In genomic region chr12:110316861-110317260, GRCh38 we compare ENCODE assay signal across 9 cellular contexts. TPM values are rescaled to one million over a fixed set of nuclear protein-coding genes. Genes with fewer than 3 reads are reported as not detected.
A peak's percentile ranks its signal among the peaks of the same experiment; 100 is the strongest.
DNase-seq lines count a peak whose midpoint lies in the region; ATAC-seq lines count a peak whose summit lies in the region.
"Had no signal": no experiment of that assay in that cellular context is flagged by ENCODE, and none has a peak within 500 bp of the region (broad histone marks: within the 10 kb centered on the region; RNA-seq: fewer than 3 reads in every experiment).

No MANE protein-coding gene starts in this region.

- no peaks in the 10 kb centered on the region for H3K9me3 Mint-ChIP-seq in activated T-helper 1 cell treated with anti-CD3 and anti-CD28 coated beads, Interleukin-12 subunit alpha, Interleukin-12 subunit beta, Interleukin-2, Interleukin-4 antibody, amounts not matched to agents 30 ng/mL and 10 ng/mL and 1 ng/mL, durations not matched to agents 14 hours and 24 hours and 36 hours

- peak overlapping the region; percentile 14 for H3K27ac Mint-ChIP-seq in activated T-helper 1 cell treated with anti-CD3 and anti-CD28 coated beads, Interleukin-12 subunit alpha, Interleukin-12 subunit beta, Interleukin-2, Interleukin-4 antibody, amounts not matched to agents 30 ng/mL and 10 ng/mL and 1 ng/mL, durations not matched to agents 14 hours and 24 hours and 36 hours

- intact Hi-C loops in activated T-helper 1 cell treated with anti-CD3 and anti-CD28 coated beads, Interleukin-12 subunit alpha, Interleukin-12 subunit beta, Interleukin-2, Interleukin-4 antibody, amounts not matched to agents 30 ng/mL and 10 ng/mL and 1 ng/mL, durations not matched to agents 14 hours and 24 hours and 36 hours (cut with micrococcal nuclease) = loop anchor here (2.0 kb wide), 1 partner anchor 34 kb away; no protein-coding TSS in a partner anchor
- intact Hi-C loops in left ventricle myocardium superior (cut with micrococcal nuclease) = no loop called here

- H3K36me3 Mint-ChIP-seq in activated T-helper 1 cell treated with anti-CD3 and anti-CD28 coated beads, Interleukin-12 subunit alpha, Interleukin-12 subunit beta, Interleukin-2, Interleukin-4 antibody, amounts not matched to agents 30 ng/mL and 10 ng/mL and 1 ng/mL, durations not matched to agents 14 hours and 24 hours and 36 hours (ENCODE audit: low read depth) = peaks cover 26% of the 10 kb centered on the region

- peaks cover 47% of the 10 kb centered on the region for H3K4me1 Mint-ChIP-seq in activated T-helper 1 cell treated with anti-CD3 and anti-CD28 coated beads, Interleukin-12 subunit alpha, Interleukin-12 subunit beta, Interleukin-2, Interleukin-4 antibody, amounts not matched to agents 30 ng/mL and 10 ng/mL and 1 ng/mL, durations not matched to agents 14 hours and 24 hours and 36 hours (ENCODE audit: low read depth)

- no peak for DNase-seq in activated CD4-positive, CD25-positive, alpha-beta regulatory T cell (lab: John Stamatoyannopoulos, UW)
- no peak for DNase-seq in activated T-helper 1 cell treated with anti-CD3 and anti-CD28 coated beads, Interleukin-12 subunit alpha, Interleukin-12 subunit beta, Interleukin-2, Interleukin-4 antibody, amounts not matched to agents 30 ng/mL and 10 ng/mL and 1 ng/mL, durations not matched to agents 14 hours and 24 hours and 36 hours (ENCODE audit: low spot score)
- DNase-seq in left ventricle myocardium superior (no peak), NCI-H2227 treated with DMSO at 0.1 percent for 48 hours (lab: John Stamatoyannopoulos, UW) (no peak), NCI-H1105 (lab: John Stamatoyannopoulos, UW) (no peak)
- DNase-seq in stimulated activated naive CD4-positive, alpha-beta T cell treated with Interleukin-2 at 50 U/mL for 16 hours (lab: John Stamatoyannopoulos, UW) = no peak
- DNase-seq: 8988T had no signal

- no peaks in the 10 kb centered on the region for H3K27me3 Mint-ChIP-seq in activated T-helper 1 cell treated with anti-CD3 and anti-CD28 coated beads, Interleukin-12 subunit alpha, Interleukin-12 subunit beta, Interleukin-2, Interleukin-4 antibody, amounts not matched to agents 30 ng/mL and 10 ng/mL and 1 ng/mL, durations not matched to agents 14 hours and 24 hours and 36 hours (ENCODE audit: insufficient read depth)

- peak overlapping the region; percentile 75 for H3K27ac ChIP-seq in temporal lobe (ENCODE audit: low read depth, low read length)

- no peak overlapping the region for H3K4me3 Mint-ChIP-seq in activated T-helper 1 cell treated with anti-CD3 and anti-CD28 coated beads, Interleukin-12 subunit alpha, Interleukin-12 subunit beta, Interleukin-2, Interleukin-4 antibody, amounts not matched to agents 30 ng/mL and 10 ng/mL and 1 ng/mL, durations not matched to agents 14 hours and 24 hours and 36 hours

- peak; percentile 51 to 56 for ATAC-seq in activated CD4-positive, CD25-positive, alpha-beta regulatory T cell treated with anti-CD3 and anti-CD28 coated beads, Interleukin-2, amount 50 U/mL, for 24 hours
- ATAC-seq in left ventricle myocardium superior = peak; percentile 25

RNA-seq across cellular contexts. Expression of gene ATP2A2, which starts 35.8 kb away (rescaled TPM):
- total RNA-seq in activated T-helper 1 cell treated with anti-CD3 and anti-CD28 coated beads, Interleukin-12 subunit alpha, Interleukin-12 subunit beta, Interleukin-2, Interleukin-4 antibody, amounts not matched to agents 30 ng/mL and 10 ng/mL and 1 ng/mL, durations not matched to agents 14 hours and 24 hours and 36 hours = 208 and 211 TPM in 2 replicates
- total RNA-seq in left ventricle myocardium superior = 3,201 TPM
- 169 TPM for total RNA-seq in temporal lobe

Comparison
In these comparisons a context has a peak if more than half of its experiments do, and no peak if none do; other contexts are left out.
1. RNA of gene ATP2A2, which starts 35.8 kb away (total RNA-seq): 3,201 TPM in left ventricle myocardium superior (single experiment); 208 to 211 TPM in activated T-helper 1 cell treated with anti-CD3 and anti-CD28 coated beads, Interleukin-12 subunit alpha, Interleukin-12 subunit beta, Interleukin-2, Interleukin-4 antibody, amounts not matched to agents 30 ng/mL and 10 ng/mL and 1 ng/mL, durations not matched to agents 14 hours and 24 hours and 36 hours and 169 TPM in temporal lobe (single experiment); every median in the first group is over 10 times any median in the second.